19 cellular contexts compared by ENCODE assay signal in genomic region chr1:178046856-178047255, GRCh38. TPM values are rescaled to one million over a fixed set of nuclear protein-coding genes. Genes with fewer than 3 reads are reported as not detected.
DNase-seq lines count a peak whose midpoint lies in the region; ATAC-seq and TF ChIP-seq lines count a peak whose summit lies in the region.
"Had no signal": no experiment of that assay in that cellular context is flagged by ENCODE, and none has a peak within 500 bp of the region (broad histone marks: within the 10 kb centered on the region; RNA-seq: fewer than 3 reads in every experiment).

No MANE protein-coding gene starts in this region.

- POLR2A ChIA-PET in MCF 10A (lab: Yijun Ruan, JAX), result no interaction called here
- POLR2A ChIA-PET in CD4-positive, alpha-beta T cell (lab: Charles Lee), result no interaction called here

- H3K4me3 Mint-ChIP-seq in osteocyte (ENCODE audit: unreplicated experiment) (no peak overlapping the region), MCF 10A (ENCODE audit: unreplicated experiment) (no peak overlapping the region)
- no peak overlapping the region for H3K4me3 Mint-ChIP-seq in CD4-positive, alpha-beta T cell
- H3K4me3 Mint-ChIP-seq: CD8-positive, alpha-beta T cell had no signal

- H3K27me3 ChIP-seq in CD4-positive, alpha-beta T cell (ENCODE audit: control insufficient read depth, insufficient read depth, low read length), result no peaks in the 10 kb centered on the region
- H3K27me3 ChIP-seq: BLaER1 treated with 17β-estradiol and CSF1 and Interleukin-3, amounts not matched to agents 10 nM and 100 nM had no signal

- H3K36me3 Mint-ChIP-seq in osteocyte (ENCODE audit: unreplicated experiment) (no peaks in the 10 kb centered on the region), MCF 10A (ENCODE audit: insufficient read depth, unreplicated experiment) (no peaks in the 10 kb centered on the region)
- H3K36me3 Mint-ChIP-seq in CD4-positive, alpha-beta T cell (ENCODE audit: low read depth), result no peaks in the 10 kb centered on the region
- H3K36me3 Mint-ChIP-seq: CD8-positive, alpha-beta T cell had no signal

- DNase-seq in Caki2 (ENCODE audit: low read depth) (peak; percentile 72), kidney glomerular epithelial cell (lab: John Stamatoyannopoulos, UW) (peak; percentile 58), osteocyte (ENCODE audit: extremely low spot score, unreplicated experiment) (no peak), MCF 10A (ENCODE audit: unreplicated experiment) (no peak), putamen (ENCODE audit: low spot score) (no peak)
- DNase-seq in CD4-positive, alpha-beta T cell, result no peak
- DNase-seq: Calu3; CD8-positive, alpha-beta T cell; EL; GF-D8; GOT3; HCEC 1CT; Karpas-422; NCI-H187; NCI-H526; Right ventricle myocardium superior had no signal

- CTCF ChIA-PET in MCF 10A (lab: Yijun Ruan, JAX), result interaction anchor here (0.7 to 6.2 kb wide), 3 partner anchors 15 to 235 kb away, joined by 3 to 34 read pairs (median 6); no protein-coding TSS in a partner anchor
- CTCF ChIA-PET in CD4-positive, alpha-beta T cell (lab: Charles Lee), result no interaction called here

- no peak for TF ChIP-seq POLR2A in GM18505 (IDR thresholded peaks at IDR 0.05; ENCODE audit: borderline replicate concordance, extremely low read depth, insufficient read depth, insufficient read length)

- peaks cover 25% of the 10 kb centered on the region for H3K4me1 Mint-ChIP-seq in osteocyte (ENCODE audit: unreplicated experiment)
- no peaks in the 10 kb centered on the region for H3K4me1 Mint-ChIP-seq in MCF 10A (ENCODE audit: insufficient read depth, unreplicated experiment)
- H3K4me1 Mint-ChIP-seq in CD4-positive, alpha-beta T cell (ENCODE audit: low read depth), result no peaks in the 10 kb centered on the region

- no peaks in the 10 kb centered on the region for H3K9me3 ChIP-seq in CD4-positive, alpha-beta T cell (ENCODE audit: control insufficient read depth, low read length)

- peak overlapping the region; percentile 23 for H3K27ac Mint-ChIP-seq in osteocyte (ENCODE audit: unreplicated experiment)
- no peak overlapping the region for H3K27ac Mint-ChIP-seq in MCF 10A (ENCODE audit: low read depth, unreplicated experiment)
- H3K27ac Mint-ChIP-seq in CD4-positive, alpha-beta T cell, result no peak overlapping the region
- H3K27ac Mint-ChIP-seq: CD8-positive, alpha-beta T cell had no signal

- H3K27me3 Mint-ChIP-seq in osteocyte (ENCODE audit: unreplicated experiment) (no peaks in the 10 kb centered on the region), MCF 10A (ENCODE audit: insufficient read depth, unreplicated experiment) (no peaks in the 10 kb centered on the region)
- no peaks in the 10 kb centered on the region for H3K27me3 Mint-ChIP-seq in CD4-positive, alpha-beta T cell

- no peak overlapping the region for H3K27ac ChIP-seq in CD4-positive, alpha-beta T cell (ENCODE audit: low read depth, low read length)
- H3K27ac ChIP-seq: BLaER1 treated with 17β-estradiol and CSF1 and Interleukin-3, amounts not matched to agents 10 nM and 100 nM had no signal

- TF ChIP-seq CTCF in osteocyte (IDR thresholded peaks at IDR 0.05) (no peak), MCF 10A (IDR thresholded peaks at IDR 0.05; ENCODE audit: unreplicated experiment) (no peak)
- TF ChIP-seq CTCF in CD4-positive, alpha-beta T cell (IDR thresholded peaks at IDR 0.05), result no peak

- ATAC-seq in HG02981 (IDR thresholded peaks at IDR 0.05; ENCODE audit: unreplicated experiment) (peak; percentile 73), GM18505 (IDR thresholded peaks at IDR 0.05; ENCODE audit: unreplicated experiment) (no peak)
- no peak for ATAC-seq in CD4-positive, alpha-beta T cell (ENCODE audit: poor library complexity)
- ATAC-seq: CD8-positive, alpha-beta T cell had no signal

- intact Hi-C loops in MCF 10A (cut with micrococcal nuclease), result no loop called here
- intact Hi-C loops in CD4-positive, alpha-beta T cell (cut with DNase I, micrococcal nuclease), result no loop called here

- no TSS peak for BruUV-seq in MCF 10A (replicated peaks; lab: Mats Ljungman, UMichigan)

- in situ Hi-C loops in Caki2 (cut with HindIII; ENCODE audit: low pct_unique_long_range_greater_than_20kb, low sequenced_read_pairs), result no loop called here

- H3K9me3 Mint-ChIP-seq in osteocyte (ENCODE audit: unreplicated experiment), result no peaks in the 10 kb centered on the region
- no peaks in the 10 kb centered on the region for H3K9me3 Mint-ChIP-seq in MCF 10A (ENCODE audit: unreplicated experiment)
- no peaks in the 10 kb centered on the region for H3K9me3 Mint-ChIP-seq in CD4-positive, alpha-beta T cell

RNA-seq across cellular contexts. Expression of gene RASAL2, which starts 47.0 kb away (rescaled TPM):
- 7.4 and 8.6 TPM in 2 replicates for total RNA-seq in Caki2 (2014; rRNA removed; shearing (Covaris generic); ENCODE audit: low replicate concordance)
- 34.2 and 35.4 TPM in 2 replicates for total RNA-seq in osteocyte
- 56.9 and 62.4 TPM in 2 replicates for total RNA-seq in MCF 10A (2022)
- under 1 TPM in 1 of 2 experiments, not detected in 1; 0.03 TPM for total RNA-seq in CD4-positive, alpha-beta T cell
- total RNA-seq: CD8-positive, alpha-beta T cell had no signal

Comparison
In these comparisons a context has a peak if more than half of its experiments do, and no peak if none do; other contexts are left out.
1. DNase-seq: peak in Caki2 (single experiment) and kidney glomerular epithelial cell (single experiment); none in osteocyte (single experiment), MCF 10A (single experiment), CD4-positive, alpha-beta T cell (0 of 10) and putamen (single experiment).